ENCODE assay signal across 8 cellular contexts in genomic region chr6:146543940-146544661, GRCh38. TPM values are rescaled to one million over a fixed set of nuclear protein-coding genes. Genes with fewer than 3 reads are reported as not detected.
A peak's percentile ranks its signal among the peaks of the same experiment; 100 is the strongest.
DNase-seq lines count a peak whose midpoint lies in the region; ATAC-seq, FAIRE-seq and TF ChIP-seq lines count a peak whose summit lies in the region.

No MANE protein-coding gene starts in this region.

- H3K27ac ChIP-seq in PC-3 (ENCODE audit: low read length) (peak overlapping the region; percentile 42), caudate nucleus (ENCODE audit: low read depth, low read length) (peak overlapping the region; percentile 85)

- H3K9ac ChIP-seq in PC-3 (ENCODE audit: low read length), result peak overlapping the region; percentile 67
- H3K9ac ChIP-seq in skeletal muscle satellite cell (ENCODE audit: low read depth, low read length), result peak overlapping the region; percentile 99

- H3K79me2 ChIP-seq in PC-3 (ENCODE audit: low read length), result peaks cover 48% of the 10 kb centered on the region

- POLR2A ChIA-PET in PC-3 (lab: Charles Lee; ENCODE audit: unreplicated experiment), result interaction anchor here (0.7 kb wide), 1 partner anchor 506 kb away, joined by 6 read pairs; no protein-coding TSS in a partner anchor

- CTCF ChIA-PET in PC-3 (lab: Charles Lee), result no interaction called here

- peaks cover 36% of the 10 kb centered on the region for H3K4me1 ChIP-seq in PC-3 (ENCODE audit: insufficient read depth, low read length)
- peaks cover 29% of the 10 kb centered on the region for H3K4me1 ChIP-seq in skeletal muscle satellite cell (ENCODE audit: control insufficient read depth, insufficient read depth, low read length)

- TF ChIP-seq CTCF in PC-3 (conservative IDR thresholded peaks at IDR 0.05; ENCODE audit: low read depth, low read length), result no peak

- ATAC-seq in PC-3 (peak; percentile 35), HG02759 (IDR thresholded peaks at IDR 0.05; ENCODE audit: unreplicated experiment) (no peak)

- TF ChIP-seq POLR2A in H54 (IDR thresholded peaks at IDR 0.05; ENCODE audit: low read depth, low read length), result no peak

- no peaks in the 10 kb centered on the region for H4K20me1 ChIP-seq in PC-3 (ENCODE audit: low read length)

- H3K27me3 ChIP-seq in PC-3 (ENCODE audit: low read length) (no peaks in the 10 kb centered on the region), skeletal muscle satellite cell (ENCODE audit: control insufficient read depth, insufficient read depth, low read length) (no peaks in the 10 kb centered on the region)

- peak overlapping the region; percentile 96 for H3K4me2 ChIP-seq in PC-3 (ENCODE audit: low read length)
- peak overlapping the region; percentile 93 for H3K4me2 ChIP-seq in skeletal muscle satellite cell (ENCODE audit: low read length)

- FAIRE-seq in H54 (lab: Jason Lieb, UNC), result peak; percentile 15

- intact Hi-C loops in PC-3 (cut with micrococcal nuclease), result loop anchor here (1.0 to 5.0 kb wide), 3 partner anchors 156 to 580 kb away; partner anchors contain the start of gene SHPRH

- no peaks in the 10 kb centered on the region for H3K9me3 ChIP-seq in PC-3 (ENCODE audit: low read length)
- no peaks in the 10 kb centered on the region for H3K9me3 ChIP-seq in skeletal muscle satellite cell (replicated peaks; ENCODE audit: low read length)

- DNase-seq in COLO829 (ENCODE audit: low spot score) (peak; percentile 7), H54 (ENCODE audit: insufficient read length, low spot score) (peak; percentile 7), PC-3 (peak; percentile 24), caudate nucleus (lab: John Stamatoyannopoulos, UW) (peak in 35 of 61 donors; percentile 5 to 70 (median 44)), islet precursor cell (peak; percentile 75), NCI-H345 treated with DMSO at 0.1 percent for 48 hours (lab: John Stamatoyannopoulos, UW; ENCODE audit: unreplicated experiment) (no peak)

- peak overlapping the region; percentile 88 for H2AFZ ChIP-seq in PC-3 (ENCODE audit: low read length)

- no peaks in the 10 kb centered on the region for H3K9me2 ChIP-seq in PC-3 (replicated peaks; ENCODE audit: low read length)

- H3K4me3 ChIP-seq in PC-3 (ENCODE audit: low read length) (peak overlapping the region; percentile 90), skeletal muscle satellite cell (ENCODE audit: low read length) (peak overlapping the region; percentile 97)

- H3F3A ChIP-seq in PC-3 (ENCODE audit: low read length, unreplicated experiment), result no peaks in the 10 kb centered on the region

- H3K36me3 ChIP-seq in PC-3 (ENCODE audit: low read depth, low read length), result no peaks in the 10 kb centered on the region
- H3K36me3 ChIP-seq in skeletal muscle satellite cell (ENCODE audit: insufficient read depth, low read length), result no peaks in the 10 kb centered on the region

- TSS peak; percentile 39 for BruUV-seq in PC-3 (replicated peaks; lab: Mats Ljungman, UMichigan)

RNA-seq across cellular contexts. Expression of gene RAB32, which starts 0.5 kb away (rescaled TPM):
- 25.1 and 29.8 TPM in 2 replicates for total RNA-seq in PC-3 (2014; rRNA removed)
- total RNA-seq in skeletal muscle satellite cell (2012; rRNA removed), result 67.5 and 81.1 TPM in 2 replicates

RNA-seq across cellular contexts. Expression of gene ADGB, which starts 54.7 kb away (rescaled TPM):
- total RNA-seq in PC-3 (2014; rRNA removed), result not detected in 2 replicates
- total RNA-seq in skeletal muscle satellite cell (2012; rRNA removed), result not detected in 2 replicates
